Comparison of ENCODE assay signal across 1 cellular context in the genomic region with DNA sequence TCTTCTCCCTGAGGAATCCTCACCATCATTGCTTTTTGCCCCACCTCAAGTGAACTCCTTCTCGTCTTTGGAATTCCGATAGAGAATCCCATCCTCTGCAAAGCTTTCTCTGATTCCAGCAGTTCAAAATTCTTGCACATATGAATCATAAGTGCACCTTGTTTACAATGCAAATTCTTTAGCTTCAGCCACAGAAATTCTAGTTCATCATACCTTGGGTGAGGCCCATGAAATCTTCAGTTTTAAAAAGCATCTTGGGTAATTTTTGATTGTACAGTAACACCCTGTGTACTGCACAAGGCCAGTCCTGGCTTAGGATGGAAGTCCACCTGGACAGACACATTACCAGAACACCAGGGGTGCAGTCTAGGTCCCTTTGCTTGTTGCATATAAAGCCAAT.
A peak's percentile ranks its signal among the peaks of the same experiment; 100 is the strongest.
TF ChIP-seq lines count a peak whose summit lies in the region.

No MANE protein-coding gene starts in this region.

TF ChIP-seq in A549, 52 proteins besides CTCF, POLR2A, EP300 and RAD21 (continued from another document):
- TF ChIP-seq, protein P1, sequence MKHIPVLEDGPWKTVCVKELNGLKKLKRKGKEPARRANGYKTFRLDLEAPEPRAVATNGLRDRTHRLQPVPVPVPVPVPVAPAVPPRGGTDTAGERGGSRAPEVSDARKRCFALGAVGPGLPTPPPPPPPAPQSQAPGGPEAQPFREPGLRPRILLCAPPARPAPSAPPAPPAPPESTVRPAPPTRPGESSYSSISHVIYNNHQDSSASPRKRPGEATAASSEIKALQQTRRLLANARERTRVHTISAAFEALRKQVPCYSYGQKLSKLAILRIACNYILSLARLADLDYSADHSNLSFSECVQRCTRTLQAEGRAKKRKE (CRISPR knock-in tag; IDR thresholded peaks at IDR 0.05; ENCODE audit: low read depth) = no peak
- TF ChIP-seq, protein P2, sequence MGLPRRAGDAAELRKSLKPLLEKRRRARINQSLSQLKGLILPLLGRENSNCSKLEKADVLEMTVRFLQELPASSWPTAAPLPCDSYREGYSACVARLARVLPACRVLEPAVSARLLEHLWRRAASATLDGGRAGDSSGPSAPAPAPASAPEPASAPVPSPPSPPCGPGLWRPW (IDR thresholded peaks at IDR 0.05) = no peak
- TF ChIP-seq KDM1A (IDR thresholded peaks at IDR 0.05; ENCODE audit: low read depth) (no peak), HDAC2 (IDR thresholded peaks at IDR 0.05) (no peak), ZNF302 (CRISPR knock-in tag; IDR thresholded peaks at IDR 0.05) (peak; percentile 77), BHLHE40 (IDR thresholded peaks at IDR 0.05; ENCODE audit: low read depth, low read length) (no peak), SMC3 (IDR thresholded peaks at IDR 0.05) (no peak), HOXB13 (CRISPR knock-in tag; IDR thresholded peaks at IDR 0.05; ENCODE audit: low read depth) (peak; percentile 53; the same call in 1 of the 2 replicates), FOXS1 (CRISPR knock-in tag; IDR thresholded peaks at IDR 0.05) (peak; percentile 87; the same call in 1 of the 2 replicates), MAFK (IDR thresholded peaks at IDR 0.05; ENCODE audit: partially characterized antibody) (no peak), CHD4 (IDR thresholded peaks at IDR 0.05; ENCODE audit: borderline replicate concordance) (no peak), ZFP36 (IDR thresholded peaks at IDR 0.05; ENCODE audit: borderline replicate concordance, partially characterized antibody) (no peak), HOXA7 (CRISPR knock-in tag; IDR thresholded peaks at IDR 0.05) (no peak), GATA3 (IDR thresholded peaks at IDR 0.05; ENCODE audit: borderline replicate concordance) (peak; percentile 90), MYC (IDR thresholded peaks at IDR 0.05; ENCODE audit: borderline replicate concordance, low read length) (no peak), NFE2L2 (conservative IDR thresholded peaks at IDR 0.05; ENCODE audit: low read length) (no peak), FOSL2 (IDR thresholded peaks at IDR 0.05) (peak; percentile 81), FOSL2 (CRISPR knock-in tag; IDR thresholded peaks at IDR 0.05) (peak; percentile 96), PHF8 (IDR thresholded peaks at IDR 0.05; ENCODE audit: borderline replicate concordance, low read depth) (no peak), NPAS2 (CRISPR knock-in tag; IDR thresholded peaks at IDR 0.05; ENCODE audit: borderline replicate concordance) (no peak), CBX8 (IDR thresholded peaks at IDR 0.05) (no peak), CHD2 (IDR thresholded peaks at IDR 0.05; ENCODE audit: low read length, partially characterized antibody) (no peak), RFX5 (IDR thresholded peaks at IDR 0.05) (no peak), ZC3H11A (IDR thresholded peaks at IDR 0.05) (no peak), HEYL (CRISPR knock-in tag; IDR thresholded peaks at IDR 0.05) (no peak), MAZ (IDR thresholded peaks at IDR 0.05; ENCODE audit: borderline replicate concordance, low read depth, low read length) (no peak), HOXB5 (CRISPR knock-in tag; IDR thresholded peaks at IDR 0.05) (0 out of 2 replicates have a peak, but pooled peaks have one; percentile 13), RCOR1 (IDR thresholded peaks at IDR 0.05; ENCODE audit: low read depth, low read length) (no peak), CBX2 (IDR thresholded peaks at IDR 0.05; ENCODE audit: borderline replicate concordance, low read depth) (no peak), TFCP2L1 (CRISPR knock-in tag; IDR thresholded peaks at IDR 0.05) (no peak), FOSB (CRISPR knock-in tag; IDR thresholded peaks at IDR 0.05) (no peak), JUNB (IDR thresholded peaks at IDR 0.05) (peak; percentile 79), RARB (CRISPR knock-in tag; IDR thresholded peaks at IDR 0.05) (no peak), SREBF2 (IDR thresholded peaks at IDR 0.05) (no peak), EHMT2 (IDR thresholded peaks at IDR 0.05; ENCODE audit: low read depth) (no peak), TP53 (CRISPR knock-in tag; IDR thresholded peaks at IDR 0.05) (no peak)
- TF ChIP-seq, protein P3, sequence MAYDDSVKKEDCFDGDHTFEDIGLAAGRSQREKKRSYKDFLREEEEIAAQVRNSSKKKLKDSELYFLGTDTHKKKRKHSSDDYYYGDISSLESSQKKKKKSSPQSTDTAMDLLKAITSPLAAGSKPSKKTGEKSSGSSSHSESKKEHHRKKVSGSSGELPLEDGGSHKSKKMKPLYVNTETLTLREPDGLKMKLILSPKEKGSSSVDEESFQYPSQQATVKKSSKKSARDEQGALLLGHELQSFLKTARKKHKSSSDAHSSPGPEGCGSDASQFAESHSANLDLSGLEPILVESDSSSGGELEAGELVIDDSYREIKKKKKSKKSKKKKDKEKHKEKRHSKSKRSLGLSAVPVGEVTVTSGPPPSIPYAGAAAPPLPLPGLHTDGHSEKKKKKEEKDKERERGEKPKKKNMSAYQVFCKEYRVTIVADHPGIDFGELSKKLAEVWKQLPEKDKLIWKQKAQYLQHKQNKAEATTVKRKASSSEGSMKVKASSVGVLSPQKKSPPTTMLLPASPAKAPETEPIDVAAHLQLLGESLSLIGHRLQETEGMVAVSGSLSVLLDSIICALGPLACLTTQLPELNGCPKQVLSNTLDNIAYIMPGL (CRISPR knock-in tag; IDR thresholded peaks at IDR 0.05; ENCODE audit: borderline replicate concordance) = no peak
- TF ChIP-seq, protein P4, sequence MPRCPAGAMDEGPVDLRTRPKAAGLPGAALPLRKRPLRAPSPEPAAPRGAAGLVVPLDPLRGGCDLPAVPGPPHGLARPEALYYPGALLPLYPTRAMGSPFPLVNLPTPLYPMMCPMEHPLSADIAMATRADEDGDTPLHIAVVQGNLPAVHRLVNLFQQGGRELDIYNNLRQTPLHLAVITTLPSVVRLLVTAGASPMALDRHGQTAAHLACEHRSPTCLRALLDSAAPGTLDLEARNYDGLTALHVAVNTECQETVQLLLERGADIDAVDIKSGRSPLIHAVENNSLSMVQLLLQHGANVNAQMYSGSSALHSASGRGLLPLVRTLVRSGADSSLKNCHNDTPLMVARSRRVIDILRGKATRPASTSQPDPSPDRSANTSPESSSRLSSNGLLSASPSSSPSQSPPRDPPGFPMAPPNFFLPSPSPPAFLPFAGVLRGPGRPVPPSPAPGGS (IDR thresholded peaks at IDR 0.05) = 0 out of 3 replicates have a peak, but pooled peaks have one; percentile 33
- TF ChIP-seq, protein P5, sequence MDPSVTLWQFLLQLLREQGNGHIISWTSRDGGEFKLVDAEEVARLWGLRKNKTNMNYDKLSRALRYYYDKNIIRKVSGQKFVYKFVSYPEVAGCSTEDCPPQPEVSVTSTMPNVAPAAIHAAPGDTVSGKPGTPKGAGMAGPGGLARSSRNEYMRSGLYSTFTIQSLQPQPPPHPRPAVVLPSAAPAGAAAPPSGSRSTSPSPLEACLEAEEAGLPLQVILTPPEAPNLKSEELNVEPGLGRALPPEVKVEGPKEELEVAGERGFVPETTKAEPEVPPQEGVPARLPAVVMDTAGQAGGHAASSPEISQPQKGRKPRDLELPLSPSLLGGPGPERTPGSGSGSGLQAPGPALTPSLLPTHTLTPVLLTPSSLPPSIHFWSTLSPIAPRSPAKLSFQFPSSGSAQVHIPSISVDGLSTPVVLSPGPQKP (IDR thresholded peaks at IDR 0.05; ENCODE audit: low read depth, low read length) = no peak
- TF ChIP-seq, protein P6, sequence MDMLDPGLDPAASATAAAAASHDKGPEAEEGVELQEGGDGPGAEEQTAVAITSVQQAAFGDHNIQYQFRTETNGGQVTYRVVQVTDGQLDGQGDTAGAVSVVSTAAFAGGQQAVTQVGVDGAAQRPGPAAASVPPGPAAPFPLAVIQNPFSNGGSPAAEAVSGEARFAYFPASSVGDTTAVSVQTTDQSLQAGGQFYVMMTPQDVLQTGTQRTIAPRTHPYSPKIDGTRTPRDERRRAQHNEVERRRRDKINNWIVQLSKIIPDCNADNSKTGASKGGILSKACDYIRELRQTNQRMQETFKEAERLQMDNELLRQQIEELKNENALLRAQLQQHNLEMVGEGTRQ (IDR thresholded peaks at IDR 0.05) = no peak
- TF ChIP-seq, protein P7, sequence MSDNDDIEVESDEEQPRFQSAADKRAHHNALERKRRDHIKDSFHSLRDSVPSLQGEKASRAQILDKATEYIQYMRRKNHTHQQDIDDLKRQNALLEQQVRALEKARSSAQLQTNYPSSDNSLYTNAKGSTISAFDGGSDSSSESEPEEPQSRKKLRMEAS (IDR thresholded peaks at IDR 0.05) = peak; percentile 84
